In genomic region chr2:118059919-118060478, GRCh38 we compare ENCODE assay signal across 9 cellular contexts. TPM values are rescaled to one million over a fixed set of nuclear protein-coding genes. Genes with fewer than 3 reads are reported as not detected.
DNase-seq lines count a peak whose midpoint lies in the region; ATAC-seq and TF ChIP-seq lines count a peak whose summit lies in the region.
"Had no signal": no experiment of that assay in that cellular context is flagged by ENCODE, and none has a peak within 500 bp of the region (broad histone marks: within the 10 kb centered on the region; RNA-seq: fewer than 3 reads in every experiment).

No MANE protein-coding gene starts in this region.

- H3K4me3 Mint-ChIP-seq in MCF 10A (ENCODE audit: unreplicated experiment): no peak overlapping the region
- H3K4me3 Mint-ChIP-seq: activated CD4-positive, alpha-beta memory T cell treated with anti-CD3 and anti-CD28 coated beads for 36 hours had no signal

- H2AFZ ChIP-seq in mammary epithelial cell (ENCODE audit: low read depth, low read length): peak overlapping the region; percentile 25
- no peak overlapping the region for H2AFZ ChIP-seq in fibroblast of lung (ENCODE audit: low read length)

- H3K36me3 ChIP-seq in mammary epithelial cell (ENCODE audit: insufficient read depth, low read length) (no peaks in the 10 kb centered on the region), fibroblast of lung (ENCODE audit: control insufficient read depth, insufficient read depth, low read length) (no peaks in the 10 kb centered on the region), suprapubic skin (no peaks in the 10 kb centered on the region)

- WGBS in mammary epithelial cell (ENCODE audit: low coverage, missing lambda C conversion rate): 25% methylated on average over 4 of the region's 4 CpGs
- WGBS in suprapubic skin: 51% methylated on average over 4 of the region's 4 CpGs

- no TSS peak for BruUV-seq in mammary epithelial cell (replicated peaks; lab: Mats Ljungman, UMichigan)
- no TSS peak for BruUV-seq in MCF 10A (replicated peaks; lab: Mats Ljungman, UMichigan)

- no peak overlapping the region for H3K27ac Mint-ChIP-seq in MCF 10A (ENCODE audit: low read depth, unreplicated experiment)
- H3K27ac Mint-ChIP-seq: activated CD4-positive, alpha-beta memory T cell treated with anti-CD3 and anti-CD28 coated beads for 36 hours had no signal

- H4K20me1 ChIP-seq in mammary epithelial cell (ENCODE audit: insufficient read depth, low read length) (no peaks in the 10 kb centered on the region), fibroblast of lung (ENCODE audit: control insufficient read depth, extremely low read depth, insufficient read depth, low read length) (no peaks in the 10 kb centered on the region)

- H3K9me3 Mint-ChIP-seq in MCF 10A (ENCODE audit: unreplicated experiment): no peaks in the 10 kb centered on the region
- H3K9me3 Mint-ChIP-seq: activated CD4-positive, alpha-beta memory T cell treated with anti-CD3 and anti-CD28 coated beads for 36 hours had no signal

- no peak for ATAC-seq in HG02884 (IDR thresholded peaks at IDR 0.05; ENCODE audit: unreplicated experiment)

- H3K27ac ChIP-seq in mammary epithelial cell (ENCODE audit: insufficient read depth, low read depth, low read length): no peak overlapping the region
- no peak overlapping the region for H3K27ac ChIP-seq in fibroblast of lung (ENCODE audit: insufficient read depth, low read length)
- peak overlapping the region; percentile 18 for H3K27ac ChIP-seq in suprapubic skin

- no peaks in the 10 kb centered on the region for H3K27me3 Mint-ChIP-seq in MCF 10A (ENCODE audit: insufficient read depth, unreplicated experiment)

- TF ChIP-seq CTCF in mammary epithelial cell (conservative IDR thresholded peaks at IDR 0.05 in 1 of 2, IDR thresholded peaks at IDR 0.05 in 1 of 2; ENCODE audit: extremely low read depth in 1 of 2, insufficient read depth in 1 of 2, low read depth in 1 of 2, low read length in 2 of 2) (no peak), MCF 10A (IDR thresholded peaks at IDR 0.05; ENCODE audit: unreplicated experiment) (no peak), fibroblast of lung (conservative IDR thresholded peaks at IDR 0.05 in 1 of 2, IDR thresholded peaks at IDR 0.05 in 1 of 2; ENCODE audit: low read depth in 1 of 2, low read length in 2 of 2) (no peak), suprapubic skin (IDR thresholded peaks at IDR 0.05) (no peak)

- H3K9me3 ChIP-seq in mammary epithelial cell (replicated peaks; ENCODE audit: insufficient read depth, low read length): no peaks in the 10 kb centered on the region
- no peaks in the 10 kb centered on the region for H3K9me3 ChIP-seq in fibroblast of lung (ENCODE audit: control insufficient read depth, insufficient read depth, low read depth, low read length)
- H3K9me3 ChIP-seq in suprapubic skin: no peaks in the 10 kb centered on the region

- DNase-seq in mammary epithelial cell (peak; percentile 89), MCF 10A (ENCODE audit: unreplicated experiment) (no peak), NCI-H226 (peak; percentile 56), fibroblast of lung (ENCODE audit: low read depth in 2 of 2) (peak; percentile 44 to 99), suprapubic skin (ENCODE audit: low spot score in 2 of 2) (no peak), islet precursor cell (no peak), HEK293T (ENCODE audit: extremely low spot score) (no peak)
- DNase-seq: activated CD4-positive, alpha-beta memory T cell treated with anti-CD3 and anti-CD28 coated beads for 36 hours had no signal

- intact Hi-C loops in mammary epithelial cell (cut with micrococcal nuclease) (loop anchor here (2.0 kb wide), 1 partner anchor 89 kb away; no protein-coding TSS in a partner anchor), MCF 10A (cut with micrococcal nuclease) (no loop called here)

- no peak for TF ChIP-seq EP300 in suprapubic skin (IDR thresholded peaks at IDR 0.05)

- H3K4me2 ChIP-seq in mammary epithelial cell (ENCODE audit: insufficient read depth, low read depth, low read length): no peak overlapping the region
- H3K4me2 ChIP-seq in fibroblast of lung (ENCODE audit: extremely low read depth, insufficient read depth, low read length): no peak overlapping the region

- POLR2A ChIA-PET in MCF 10A (lab: Yijun Ruan, JAX) (interaction anchor here (0.6 to 1.2 kb wide), 2 partner anchors 13 to 1196 kb away, joined by 3 to 8 read pairs; no protein-coding TSS in a partner anchor), HEK293T (lab: Yijun Ruan, JAX) (interaction anchor here (1.7 kb wide), 1 partner anchor 9 kb away, joined by 7 read pairs; no protein-coding TSS in a partner anchor)

- H3K36me3 Mint-ChIP-seq in MCF 10A (ENCODE audit: insufficient read depth, unreplicated experiment): no peaks in the 10 kb centered on the region
- H3K36me3 Mint-ChIP-seq: activated CD4-positive, alpha-beta memory T cell treated with anti-CD3 and anti-CD28 coated beads for 36 hours had no signal

- in situ Hi-C loops in mammary epithelial cell (cut with MboI; ENCODE audit: low sequenced_read_pairs in 2 of 2): no loop called here

- dilution Hi-C loops in mammary epithelial cell (cut with HindIII; ENCODE audit: low sequenced_read_pairs): no loop called here

- no peak overlapping the region for H3K9ac ChIP-seq in mammary epithelial cell (ENCODE audit: insufficient read depth, low read length)
- H3K9ac ChIP-seq in fibroblast of lung (ENCODE audit: insufficient read depth, low read length): no peak overlapping the region

- H3K79me2 ChIP-seq in mammary epithelial cell (ENCODE audit: insufficient read depth, low read length) (no peaks in the 10 kb centered on the region), fibroblast of lung (ENCODE audit: control insufficient read depth, insufficient read depth, low read length) (no peaks in the 10 kb centered on the region)

- no peak for TF ChIP-seq POLR2A in suprapubic skin (IDR thresholded peaks at IDR 0.05)

- H3K27me3 ChIP-seq in mammary epithelial cell (ENCODE audit: insufficient read depth, low read length): no peaks in the 10 kb centered on the region
- H3K27me3 ChIP-seq in fibroblast of lung (ENCODE audit: control insufficient read depth, insufficient read depth, low read length): peaks cover 7% of the 10 kb centered on the region
- H3K27me3 ChIP-seq in suprapubic skin: no peaks in the 10 kb centered on the region

- H3K4me1 Mint-ChIP-seq in MCF 10A (ENCODE audit: insufficient read depth, unreplicated experiment): peaks cover 6% of the 10 kb centered on the region

- no peak overlapping the region for H3K4me3 ChIP-seq in mammary epithelial cell (replicated peaks in 1 of 3; ENCODE audit: insufficient read depth in 1 of 3, low read depth in 2 of 3, low read length in 3 of 3)
- H3K4me3 ChIP-seq in fibroblast of lung (replicated peaks in 1 of 4; ENCODE audit: control extremely low read depth in 1 of 4, insufficient read depth in 1 of 4, low read depth in 3 of 4, low read length in 4 of 4): no peak overlapping the region
- no peak overlapping the region for H3K4me3 ChIP-seq in suprapubic skin

- H3K4me1 ChIP-seq in mammary epithelial cell (ENCODE audit: insufficient read depth, low read length): peaks cover 12% of the 10 kb centered on the region
- H3K4me1 ChIP-seq in fibroblast of lung (ENCODE audit: control insufficient read depth, extremely low read depth, insufficient read depth, low read length): no peaks in the 10 kb centered on the region
- peaks cover 5% of the 10 kb centered on the region for H3K4me1 ChIP-seq in suprapubic skin

- CTCF ChIA-PET in mammary epithelial cell (lab: Charles Lee; ENCODE audit: low non-redundant PET): interaction anchor here (0.7 to 0.8 kb wide), 2 partner anchors 13 to 368 kb away, joined by 3 to 7 read pairs; no protein-coding TSS in a partner anchor
- CTCF ChIA-PET in MCF 10A (lab: Yijun Ruan, JAX): interaction anchor here (0.8 to 9.6 kb wide), 8 partner anchors 8 to 161 kb away, joined by 3 to 164 read pairs (median 14); no protein-coding TSS in a partner anchor
- CTCF ChIA-PET in HEK293T (lab: Yijun Ruan, JAX): interaction anchor here (2.4 kb wide), 1 partner anchor 13 kb away, joined by 11 read pairs; no protein-coding TSS in a partner anchor

TF ChIP-seq in HEK293T, 16 proteins besides CTCF, POLR2A, EP300 and RAD21 (continues in another document):
- no peak for TF ChIP-seq SUZ12 (IDR thresholded peaks at IDR 0.05)
- TF ChIP-seq BHLHE40 (IDR thresholded peaks at IDR 0.05; ENCODE audit: borderline replicate concordance): no peak
- TF ChIP-seq ELF4 (IDR thresholded peaks at IDR 0.05): no peak
- no peak for TF ChIP-seq FOXA1 (IDR thresholded peaks at IDR 0.05)
- TF ChIP-seq HDGF (IDR thresholded peaks at IDR 0.05; ENCODE audit: borderline replicate concordance): no peak
- TF ChIP-seq TARDBP (IDR thresholded peaks at IDR 0.05): no peak
- no peak for TF ChIP-seq FOXM1 (IDR thresholded peaks at IDR 0.05; ENCODE audit: borderline replicate concordance)
- TF ChIP-seq SP1 (IDR thresholded peaks at IDR 0.05): no peak
- no peak for TF ChIP-seq ZNF384 (IDR thresholded peaks at IDR 0.05)
- TF ChIP-seq NFRKB (IDR thresholded peaks at IDR 0.05): no peak
- TF ChIP-seq ARNT (IDR thresholded peaks at IDR 0.05): no peak
- no peak for TF ChIP-seq CTBP1 (IDR thresholded peaks at IDR 0.05; ENCODE audit: borderline replicate concordance)
- no peak for TF ChIP-seq LEF1 (IDR thresholded peaks at IDR 0.05; ENCODE audit: borderline replicate concordance)

RNA-seq across cellular contexts. Expression of gene INSIG2, which starts 28.3 kb away (rescaled TPM):
- total RNA-seq in mammary epithelial cell: 10 to 100 TPM; 10.5 to 19.8 TPM
- polyA plus RNA-seq in mammary epithelial cell: 17.6 TPM
- 59.3 TPM for polyA minus RNA-seq in mammary epithelial cell
- 15.0 and 28.4 TPM in 2 replicates for total RNA-seq in MCF 10A (2022)
- 7.7 and 9.9 TPM in 2 replicates for total RNA-seq in fibroblast of lung
- polyA plus RNA-seq in fibroblast of lung: 14.7 and 31.1 TPM in 2 replicates
- polyA plus RNA-seq in fibroblast of lung (2012): 10.0 and 17.6 TPM in 2 replicates
- 2.4 and 3.7 TPM in 2 replicates for polyA minus RNA-seq in fibroblast of lung (ENCODE audit: low replicate concordance)
- total RNA-seq in suprapubic skin: 10 to 100 TPM in 2 of 4 donors, 1 to 10 TPM in 2; 6.9 to 14.9 (median 9.3) TPM

RNA-seq across cellular contexts. Expression of gene CCDC93, which starts 46.1 kb away (rescaled TPM):
- total RNA-seq in mammary epithelial cell (10 to 100 TPM; 23.5 to 24.3 TPM), MCF 10A (2022) (37.8 and 44.9 TPM in 2 replicates), fibroblast of lung (24.4 and 32.0 TPM in 2 replicates), suprapubic skin (10 to 100 TPM; 11.6 to 55.6 (median 23.9) TPM)
- polyA plus RNA-seq in mammary epithelial cell (8.7 TPM), fibroblast of lung (13.2 and 15.1 TPM in 2 replicates)
- polyA minus RNA-seq in mammary epithelial cell (8.7 TPM), fibroblast of lung (ENCODE audit: low replicate concordance) (5.5 and 5.7 TPM in 2 replicates)
- polyA plus RNA-seq in fibroblast of lung (2012): 8.2 and 11.3 TPM in 2 replicates

Comparison
In these comparisons a context has a peak if more than half of its experiments do, and no peak if none do; other contexts are left out.
1. DNase-seq: peak in mammary epithelial cell (single experiment), NCI-H226 (single experiment) and fibroblast of lung (2 of 2); none in MCF 10A (single experiment), suprapubic skin (0 of 2), islet precursor cell (single experiment) and HEK293T (single experiment).